In genomic region chr16:25040543-25040942, GRCh38 we compare ENCODE assay signal across 29 cellular contexts. TPM values are rescaled to one million over a fixed set of nuclear protein-coding genes. Genes with fewer than 3 reads are reported as not detected.
DNase-seq lines count a peak whose midpoint lies in the region; ATAC-seq, FAIRE-seq and TF ChIP-seq lines count a peak whose summit lies in the region.
"Had no signal": no experiment of that assay in that cellular context is flagged by ENCODE, and none has a peak within 500 bp of the region (broad histone marks: within the 10 kb centered on the region; RNA-seq: fewer than 3 reads in every experiment).

No MANE protein-coding gene starts in this region.

- peak in 1 of 2 experiments; percentile 53; a peak in 1 of 4 replicates for TF ChIP-seq EP300 in GM12878 (IDR thresholded peaks at IDR 0.05; ENCODE audit: borderline replicate concordance in 1 of 2, control insufficient read depth in 1 of 2, low read depth in 2 of 2, low read length in 2 of 2)

- no peak for TF ChIP-seq CTCF in GM10248 (IDR thresholded peaks at IDR 0.05; ENCODE audit: control extremely low read depth, extremely low read depth, low read depth, missing control alignments)
- TF ChIP-seq CTCF in GM12878 (IDR thresholded peaks at IDR 0.05 in 2 of 3, conservative IDR thresholded peaks at IDR 0.05 in 1 of 3; ENCODE audit: control insufficient read depth in 2 of 3, extremely low read depth in 1 of 3, insufficient read depth in 1 of 3, low read depth in 3 of 3, low read length in 3 of 3) = no peak
- TF ChIP-seq CTCF in MM.1S (IDR thresholded peaks at IDR 0.05; ENCODE audit: low read length) = no peak

- H3K9me2 ChIP-seq in MM.1S (replicated peaks; ENCODE audit: insufficient read depth, low read length) = no peaks in the 10 kb centered on the region

- 0% methylated on average over 4 of the region's 4 CpGs for WGBS in GM12878 (ENCODE audit: insufficient coverage, insufficient replicate concordance, low lambda C conversion rate, missing lambda C conversion rate)

- H3K4me2 ChIP-seq in GM12878 (ENCODE audit: control insufficient read depth, insufficient read depth) = peak overlapping the region; percentile 59
- no peak overlapping the region for H3K4me2 ChIP-seq in MM.1S (ENCODE audit: low read depth, low read length)
- H3K4me2 ChIP-seq: A549, GM23338 had no signal

- H3K79me2 ChIP-seq in GM12878 (ENCODE audit: control insufficient read depth, insufficient read depth, low read length) (peaks cover 9% of the 10 kb centered on the region), MM.1S (ENCODE audit: low read length) (no peaks in the 10 kb centered on the region)

- peak; percentile 60 for ATAC-seq in GM19463 (IDR thresholded peaks at IDR 0.05; ENCODE audit: unreplicated experiment)
- peak; percentile 41 for ATAC-seq in HG03354 (IDR thresholded peaks at IDR 0.05; ENCODE audit: poor library complexity, severe bottlenecking, unreplicated experiment)
- peak; percentile 63 for ATAC-seq in GM12878
- ATAC-seq: A549; activated CD4-positive, alpha-beta T cell treated with anti-CD3 and anti-CD28 coated beads for 36 hours; activated CD8-positive, alpha-beta T cell treated with anti-CD3 and anti-CD28 coated beads, Interleukin-2, amount 10 ng/mL, durations not matched to agents 7 days and 5 days; CD8-positive, alpha-beta T cell; GM23338; left cardiac atrium; mucosa of descending colon; psoas muscle had no signal

- H2AFZ ChIP-seq in GM12878 (ENCODE audit: control insufficient read depth, low read depth, low read length) = peak overlapping the region; percentile 4
- H2AFZ ChIP-seq in MM.1S (ENCODE audit: low read length) = no peak overlapping the region
- H2AFZ ChIP-seq: GM23338 had no signal

- RAD21 ChIA-PET in GM12878 (lab: Charles Lee; ENCODE audit: unreplicated experiment) = interaction anchor here (0.7 to 5.8 kb wide), 12 partner anchors 9 to 135 kb away, joined by 3 to 76 read pairs (median 6); partner anchors contain the start of genes ARHGAP17 and LCMT1

- SMC1A ChIA-PET in GM12878 (lab: Charles Lee; ENCODE audit: uncharacterized antibody, unreplicated experiment) = interaction anchor here (0.7 to 8.8 kb wide), 17 partner anchors 8 to 66 kb away, joined by 3 to 161 read pairs (median 4); partner anchors contain the start of gene ARHGAP17

- H4K20me1 ChIP-seq in GM12878 (ENCODE audit: control insufficient read depth, insufficient read depth) (no peaks in the 10 kb centered on the region), MM.1S (ENCODE audit: insufficient read depth, low read length) (no peaks in the 10 kb centered on the region)

- POLR2A ChIA-PET in GM10248 (lab: Yijun Ruan, JAX) = no interaction called here
- POLR2A ChIA-PET in GM12878 (lab: Charles Lee) = interaction anchor here (1.0 to 6.4 kb wide), 9 partner anchors 9 to 62 kb away, joined by 4 to 92 read pairs (median 8); partner anchors contain the start of gene ARHGAP17

- CTCF ChIA-PET in GM10248 (lab: Yijun Ruan, JAX) = interaction anchor here (0.8 to 1.0 kb wide), 2 partner anchors 8 to 22 kb away, joined by 3 read pairs; no protein-coding TSS in a partner anchor
- CTCF ChIA-PET in GM12878 (lab: Yijun Ruan, JAX) = interaction anchor here (1.4 to 7.2 kb wide), 4 partner anchors 11 to 68 kb away, joined by 4 to 39 read pairs (median 4); partner anchors contain the start of gene ARHGAP17

- H3K36me3 ChIP-seq in GM12878 (ENCODE audit: control insufficient read depth in 2 of 2, insufficient read depth in 2 of 2, low read length in 1 of 2) (no peaks in the 10 kb centered on the region), MM.1S (replicated peaks; ENCODE audit: insufficient read depth, low read length) (no peaks in the 10 kb centered on the region)
- H3K36me3 ChIP-seq: breast epithelium, sigmoid colon, tibial nerve had no signal

- peak overlapping the region; percentile 64 for H3K27ac ChIP-seq in GM12878 (ENCODE audit: control insufficient read depth, insufficient read depth)
- H3K27ac ChIP-seq in MM.1S (ENCODE audit: low read length) = no peak overlapping the region
- H3K27ac ChIP-seq: A549, breast epithelium, psoas muscle, sigmoid colon, tibial nerve had no signal

- H3K9ac ChIP-seq in GM12878 (ENCODE audit: control insufficient read depth, insufficient read depth, low read length) (peak overlapping the region; percentile 35; the same call in 1 of the 2 replicates), MM.1S (ENCODE audit: low read length) (no peak overlapping the region)

- H3K4me1 ChIP-seq in GM12878 (ENCODE audit: control insufficient read depth, insufficient read depth, low read length) (peaks cover 67% of the 10 kb centered on the region), MM.1S (ENCODE audit: low read length) (no peaks in the 10 kb centered on the region)
- H3K4me1 ChIP-seq: breast epithelium, psoas muscle, sigmoid colon, tibial nerve had no signal

- H3K4me3 ChIP-seq in GM12878 (no peak overlapping the region), MM.1S (ENCODE audit: low read length) (no peak overlapping the region)
- H3K4me3 ChIP-seq: A549, breast epithelium, GM23338, lung, mucosa of descending colon, psoas muscle, sigmoid colon, tibial nerve had no signal

- peak; percentile 29 for DNase-seq in GM10248 (ENCODE audit: extremely low spot score)
- DNase-seq in GM12878 (ENCODE audit: low read depth, low spot score) = no peak
- DNase-seq in hippocampal formation (lab: John Stamatoyannopoulos, UW) = no peak
- no peak for DNase-seq in DMS53 (lab: John Stamatoyannopoulos, UW)
- no peak for DNase-seq in activated T-cell treated with anti-CD3 and anti-CD28 coated beads, Interleukin-2, amount 50 U/mL, for 1 hour
- no peak for DNase-seq in MM.1S
- DNase-seq: activated CD4-positive, alpha-beta T cell treated with anti-CD3 and anti-CD28 coated beads for 36 hours; activated CD8-positive, alpha-beta T cell treated with anti-CD3 and anti-CD28 coated beads, Interleukin-2, amount 10 ng/mL, durations not matched to agents 7 days and 5 days; AML-193; amygdala; CD8-positive, alpha-beta T cell; foreskin melanocyte; Kasumi-1; left cardiac atrium; mucosa of descending colon; NCI-H1417 treated with DMSO at 0.1 percent for 48 hours; NCI-H2029 treated with DMSO at 0.1 percent for 48 hours; NCI-H526; psoas muscle; SHP77 treated with DMSO at 0.1 percent for 48 hours; sigmoid colon; stimulated activated CD4-positive, alpha-beta T cell treated with anti-CD3 and anti-CD28 coated beads, Interleukin-4, amount 100 ng/mL, for 1 hour had no signal

- H3K27me3 ChIP-seq in GM12878 (replicated peaks in 1 of 2; ENCODE audit: control insufficient read depth in 2 of 2, insufficient read depth in 2 of 2, low read length in 1 of 2) (no peaks in the 10 kb centered on the region), MM.1S (replicated peaks; ENCODE audit: insufficient read depth, low read length) (no peaks in the 10 kb centered on the region)
- H3K27me3 ChIP-seq: breast epithelium, sigmoid colon, tibial nerve had no signal

- H3K9me3 ChIP-seq in GM12878 (replicated peaks; ENCODE audit: control insufficient read depth, insufficient read depth, low read length) (no peaks in the 10 kb centered on the region), MM.1S (replicated peaks; ENCODE audit: insufficient read depth, low read length) (no peaks in the 10 kb centered on the region)
- H3K9me3 ChIP-seq: A549, breast epithelium, mucosa of descending colon, psoas muscle, sigmoid colon, tibial nerve had no signal

- in situ Hi-C loops in GM12878 (cut with MboI) = loop anchor here (25.0 kb wide), 1 partner anchor 1178 kb away; no protein-coding TSS in a partner anchor

- intact Hi-C loops in GM12878 (cut with micrococcal nuclease; ENCODE audit: unreplicated experiment) = loop anchor here (1.0 to 5.0 kb wide), 2 partner anchors 25 to 63 kb away; partner anchors contain the start of gene ARHGAP17

- TF ChIP-seq RAD21 in GM12878 (IDR thresholded peaks at IDR 0.05; ENCODE audit: insufficient read depth, low read depth, low read length) = no peak

- FAIRE-seq in GM12878 (lab: Jason Lieb, UNC) = no peak
- FAIRE-seq: A549 had no signal

- no TSS peak for BruUV-seq in GM12878 (replicated peaks; lab: Mats Ljungman, UMichigan)

- TF ChIP-seq POLR2A in GM12878 (IDR thresholded peaks at IDR 0.05; ENCODE audit: low read depth, low read length) = no peak

- H3F3A ChIP-seq in MM.1S (ENCODE audit: insufficient read depth, low read length) = no peaks in the 10 kb centered on the region

RNA-seq across cellular contexts. Expression of gene ARHGAP17, which starts 25.4 kb away (rescaled TPM):
- 627 and 659 TPM in 2 replicates for total RNA-seq in GM12878 (2013; cell fraction: nucleolus; rRNA removed)
- total RNA-seq in GM12878 (2014; rRNA removed) (47.7 and 55.1 TPM in 2 replicates), GM12878 (2014; rRNA removed; fragmentation: Illumina TruSeq; extraction: Trizol) (45.4 and 48.3 TPM in 2 replicates), GM12878 (2021) (181 and 199 TPM in 2 replicates)
- polyA plus RNA-seq in GM12878 (2011; ENCODE audit: low read depth) = 127 TPM
- polyA plus RNA-seq in GM12878 (2011; rRNA removed) (71.1 and 75.0 TPM in 2 replicates), GM12878 (2014; fragmentation: Illumina TruSeq; extraction: Trizol) (150 and 173 TPM in 2 replicates), GM12878 (2014; fragmentation: Nextera tagmentation; extraction: Ambion mirVana) (10 to 100 TPM; 31.4 to 49.9 TPM), GM12878 (2014; rRNA removed) (63.7 and 73.8 TPM in 2 replicates), GM12878 (2016; fragmentation: Nextera tagmentation; extraction: Ambion mirVana) (100 to 1,000 TPM; 118 to 123 TPM)
- 82.6 and 128 TPM in 2 replicates for polyA plus RNA-seq in GM12878 (2011; cell fraction: cytosol; rRNA removed)
- 239 and 261 TPM in 2 replicates for polyA plus RNA-seq in GM12878 (2011; cell fraction: nucleus; rRNA removed)
- 118 and 141 TPM in 2 replicates for polyA plus RNA-seq in GM12878 (2012)
- polyA minus RNA-seq in GM12878 (2011; rRNA and poly(A)+ RNA removed) = 174 and 187 TPM in 2 replicates
- polyA minus RNA-seq in GM12878 (2011; cell fraction: cytosol; rRNA and poly(A)+ RNA removed) = 84.1 and 85.0 TPM in 2 replicates
- polyA minus RNA-seq in GM12878 (2011; cell fraction: nucleus; rRNA and poly(A)+ RNA removed) = 138 and 190 TPM in 2 replicates
